8 cellular contexts compared by ENCODE assay signal in genomic region chr2:46632349-46632748, GRCh38. TPM values are rescaled to one million over a fixed set of nuclear protein-coding genes. Genes with fewer than 3 reads are reported as not detected.
DNase-seq lines count a peak whose midpoint lies in the region; ATAC-seq and TF ChIP-seq lines count a peak whose summit lies in the region.

No MANE protein-coding gene starts in this region.

- ATAC-seq in mucosa of descending colon (peak; percentile 48), HG03565 (IDR thresholded peaks at IDR 0.05; ENCODE audit: unreplicated experiment) (no peak), HG02884 (IDR thresholded peaks at IDR 0.05; ENCODE audit: unreplicated experiment) (no peak)

- DNase-seq in cardiac muscle cell (ENCODE audit: low read depth in 1 of 2, low spot score in 1 of 2) (peak; percentile 24 to 77), cardiac septum (ENCODE audit: low spot score) (no peak), NCI-H2196 treated with DMSO at 0.1 percent for 48 hours (lab: John Stamatoyannopoulos, UW; ENCODE audit: unreplicated experiment) (peak; percentile 34), coronary artery (ENCODE audit: low spot score) (no peak), mucosa of descending colon (no peak), HuH-7.5 (ENCODE audit: low spot score) (no peak)

- H3K36me3 ChIP-seq in cardiac muscle cell (peaks cover 3% of the 10 kb centered on the region), mucosa of descending colon (ENCODE audit: low read depth) (no peaks in the 10 kb centered on the region)

- H3K9me3 ChIP-seq in cardiac muscle cell (ENCODE audit: low read depth) (no peaks in the 10 kb centered on the region), mucosa of descending colon (no peaks in the 10 kb centered on the region)

- TF ChIP-seq CTCF in cardiac muscle cell (IDR thresholded peaks at IDR 0.05; ENCODE audit: low read depth, low read length) (peak; percentile 54), coronary artery (IDR thresholded peaks at IDR 0.05) (peak; percentile 63), mucosa of descending colon (IDR thresholded peaks at IDR 0.05) (no peak)

- intact Hi-C loops in cardiac septum (cut with DNase I) = loop anchor here (5.0 kb wide), 2 partner anchors 255 to 690 kb away; no protein-coding TSS in a partner anchor
- intact Hi-C loops in mucosa of descending colon (cut with DNase I, micrococcal nuclease) = no loop called here

- H3K4me3 ChIP-seq in cardiac muscle cell (no peak overlapping the region), coronary artery (no peak overlapping the region), mucosa of descending colon (no peak overlapping the region)

- H3K27ac ChIP-seq in cardiac muscle cell (no peak overlapping the region), coronary artery (no peak overlapping the region)

- H3K27me3 ChIP-seq in cardiac muscle cell = no peaks in the 10 kb centered on the region

- H3K4me1 ChIP-seq in cardiac muscle cell (ENCODE audit: low read depth) = no peaks in the 10 kb centered on the region
- H3K4me1 ChIP-seq in mucosa of descending colon (ENCODE audit: low read depth) = no peaks in the 10 kb centered on the region

RNA-seq across cellular contexts. Expression of gene CRIPT, which starts 15.3 kb away (rescaled TPM):
- total RNA-seq in cardiac muscle cell = 10.2 and 11.6 TPM in 2 replicates
- polyA plus RNA-seq in cardiac muscle cell = 26.1 and 27.3 TPM in 2 replicates
- 15.8 TPM for total RNA-seq in cardiac septum
- 10 to 100 TPM; 12.6 to 17.8 (median 16.1) TPM for total RNA-seq in mucosa of descending colon

RNA-seq across cellular contexts. Expression of gene PIGF, which starts 15.5 kb away (rescaled TPM):
- total RNA-seq in cardiac muscle cell = 16.0 and 21.0 TPM in 2 replicates
- 45.4 and 52.7 TPM in 2 replicates for polyA plus RNA-seq in cardiac muscle cell
- total RNA-seq in cardiac septum = 10.9 TPM
- total RNA-seq in mucosa of descending colon = 10 to 100 TPM; 17.3 to 29.7 (median 27.6) TPM

Comparison
In these comparisons a context has a peak if more than half of its experiments do, and no peak if none do; other contexts are left out.
1. DNase-seq: peak in cardiac muscle cell (2 of 2) and NCI-H2196 treated with DMSO at 0.1 percent for 48 hours (single experiment); none in cardiac septum (single experiment), coronary artery (single experiment), mucosa of descending colon (0 of 3) and HuH-7.5 (single experiment).